ENCODE assay signal across 11 cellular contexts in the genomic region with DNA sequence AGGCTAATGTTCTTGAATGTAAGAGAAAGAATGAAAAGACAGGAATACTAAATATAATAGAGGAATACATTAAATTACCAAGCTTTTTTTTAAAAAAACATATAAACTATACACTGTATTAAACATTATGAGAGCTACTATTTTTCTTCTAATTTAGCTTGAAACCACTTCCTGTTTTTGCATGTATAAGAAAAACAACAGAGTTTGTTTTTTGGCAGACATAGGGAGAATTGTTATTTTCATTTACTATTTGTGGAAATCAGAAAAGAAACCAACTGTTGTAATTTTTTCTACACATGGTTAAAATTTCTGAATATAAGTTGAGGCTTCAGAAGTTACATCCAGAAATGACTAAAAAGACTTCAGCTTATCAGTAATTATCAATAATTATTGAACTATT.
"Had no signal": no experiment of that assay in that cellular context is flagged by ENCODE, and none has a peak within 500 bp of the region (broad histone marks: within the 10 kb centered on the region; RNA-seq: fewer than 3 reads in every experiment).

No MANE protein-coding gene starts in this region.

- H3K36me3 ChIP-seq: esophagus muscularis mucosa, thyroid gland, vagina had no signal

- H3K4me1 ChIP-seq: esophagus muscularis mucosa, parathyroid adenoma, thyroid gland, vagina had no signal

- H3K9me3 ChIP-seq: esophagus muscularis mucosa, thyroid gland, vagina had no signal

- H3K9me3 Mint-ChIP-seq: activated T-cell treated with anti-CD3 and anti-CD28 coated beads, Interleukin-2, amount 50 U/mL, for 72 hours; naive thymus-derived CD4-positive, alpha-beta T cell had no signal

- H3K4me3 ChIP-seq: dorsolateral prefrontal cortex, esophagus muscularis mucosa, thyroid gland, vagina had no signal

- DNase-seq: activated CD4-positive, alpha-beta T cell treated with anti-CD3 and anti-CD28 coated beads for 1 hour; activated CD4-positive, alpha-beta T cell treated with anti-CD3 and anti-CD28 coated beads, Interleukin-2, amount 50 U/mL, for 48 hours; activated T-cell treated with anti-CD3 and anti-CD28 coated beads, Interleukin-2, amount 50 U/mL, for 72 hours; dorsolateral prefrontal cortex; mammary epithelial cell; naive thymus-derived CD4-positive, alpha-beta T cell; thyroid gland had no signal

- ATAC-seq: activated T-cell treated with anti-CD3 and anti-CD28 coated beads, Interleukin-2, amount 50 U/mL, for 72 hours; left lobe of liver; naive thymus-derived CD4-positive, alpha-beta T cell had no signal

- H3K27ac Mint-ChIP-seq: activated T-cell treated with anti-CD3 and anti-CD28 coated beads, Interleukin-2, amount 50 U/mL, for 72 hours had no signal

- H2AFZ ChIP-seq: parathyroid adenoma had no signal

- H3K79me2 ChIP-seq: parathyroid adenoma had no signal

- H3K36me3 Mint-ChIP-seq: naive thymus-derived CD4-positive, alpha-beta T cell had no signal

- H3K27ac ChIP-seq: dorsolateral prefrontal cortex, esophagus muscularis mucosa, parathyroid adenoma, thyroid gland, vagina had no signal

- H3K27me3 ChIP-seq: dorsolateral prefrontal cortex, esophagus muscularis mucosa, thyroid gland, vagina had no signal

- H3K9ac ChIP-seq: parathyroid adenoma had no signal

- H3K4me1 Mint-ChIP-seq: naive thymus-derived CD4-positive, alpha-beta T cell had no signal

- H3K4me3 Mint-ChIP-seq: activated T-cell treated with anti-CD3 and anti-CD28 coated beads, Interleukin-2, amount 50 U/mL, for 72 hours; naive thymus-derived CD4-positive, alpha-beta T cell had no signal
